ENCODE assay signal across 13 cellular contexts in genomic region chr19:10001899-10002298, GRCh38. TPM values are rescaled to one million over a fixed set of nuclear protein-coding genes. Genes with fewer than 3 reads are reported as not detected.
DNase-seq lines count a peak whose midpoint lies in the region; ATAC-seq and TF ChIP-seq lines count a peak whose summit lies in the region.
"Had no signal": no experiment of that assay in that cellular context is flagged by ENCODE, and none has a peak within 500 bp of the region (broad histone marks: within the 10 kb centered on the region; RNA-seq: fewer than 3 reads in every experiment).

No MANE protein-coding gene starts in this region.

- no peak overlapping the region for H3K4me3 Mint-ChIP-seq in activated CD4-positive, alpha-beta T cell treated with anti-CD3 and anti-CD28 coated beads, Interleukin-2, amount 10 ng/mL, durations not matched to agents 24 days and 14 days
- no peak overlapping the region for H3K4me3 Mint-ChIP-seq in immature natural killer cell
- H3K4me3 Mint-ChIP-seq: activated T-cell treated with anti-CD3 and anti-CD28 coated beads, Interleukin-2, amount 50 U/mL, for 72 hours had no signal

- peaks cover 18% of the 10 kb centered on the region for H3K27me3 Mint-ChIP-seq in activated CD4-positive, alpha-beta T cell treated with anti-CD3 and anti-CD28 coated beads, Interleukin-2, amount 10 ng/mL, durations not matched to agents 24 days and 14 days
- peaks cover 6 to 15% (median 7%) of the 10 kb centered on the region in 3 donors for H3K27me3 Mint-ChIP-seq in immature natural killer cell (ENCODE audit: low read depth in 3 of 3)

- ATAC-seq in foreskin keratinocyte: no peak
- no peak for ATAC-seq in HG02571 (IDR thresholded peaks at IDR 0.05; ENCODE audit: unreplicated experiment)
- ATAC-seq: activated T-cell treated with anti-CD3 and anti-CD28 coated beads, Interleukin-2, amount 50 U/mL, for 72 hours had no signal

- H3K9me3 Mint-ChIP-seq in activated CD4-positive, alpha-beta T cell treated with anti-CD3 and anti-CD28 coated beads, Interleukin-2, amount 10 ng/mL, durations not matched to agents 24 days and 14 days: no peaks in the 10 kb centered on the region
- no peaks in the 10 kb centered on the region for H3K9me3 Mint-ChIP-seq in immature natural killer cell
- H3K9me3 Mint-ChIP-seq: activated T-cell treated with anti-CD3 and anti-CD28 coated beads, Interleukin-2, amount 50 U/mL, for 72 hours had no signal

- H3K27ac Mint-ChIP-seq in activated CD4-positive, alpha-beta T cell treated with anti-CD3 and anti-CD28 coated beads, Interleukin-2, amount 10 ng/mL, durations not matched to agents 24 days and 14 days: no peak overlapping the region
- H3K27ac Mint-ChIP-seq in immature natural killer cell: peak overlapping the region in 1 of 6 donors; percentile 29
- H3K27ac Mint-ChIP-seq: activated T-cell treated with anti-CD3 and anti-CD28 coated beads, Interleukin-2, amount 50 U/mL, for 72 hours had no signal

- TF ChIP-seq CTCF in foreskin keratinocyte (conservative IDR thresholded peaks at IDR 0.05): peak; percentile 51

- intact Hi-C loops in activated CD4-positive, alpha-beta T cell treated with anti-CD3 and anti-CD28 coated beads, Interleukin-2, amount 10 ng/mL, durations not matched to agents 24 days and 14 days (cut with micrococcal nuclease): no loop called here

- peaks cover 13% of the 10 kb centered on the region for H3K4me1 Mint-ChIP-seq in activated CD4-positive, alpha-beta T cell treated with anti-CD3 and anti-CD28 coated beads, Interleukin-2, amount 10 ng/mL, durations not matched to agents 24 days and 14 days
- peaks cover 38 to 49% of the 10 kb centered on the region in 2 donors for H3K4me1 Mint-ChIP-seq in immature natural killer cell

- no peaks in the 10 kb centered on the region for H3K36me3 Mint-ChIP-seq in activated CD4-positive, alpha-beta T cell treated with anti-CD3 and anti-CD28 coated beads, Interleukin-2, amount 10 ng/mL, durations not matched to agents 24 days and 14 days (ENCODE audit: low read depth)
- H3K36me3 Mint-ChIP-seq in immature natural killer cell: peaks cover 0 to 11% (median 0%) of the 10 kb centered on the region in 3 donors

- H3K4me1 ChIP-seq in foreskin keratinocyte: peaks cover 4% of the 10 kb centered on the region

- DNase-seq in activated CD4-positive, alpha-beta T cell treated with anti-CD3 and anti-CD28 coated beads, Interleukin-2, amount 10 ng/mL, durations not matched to agents 24 days and 14 days: peak; percentile 61
- DNase-seq in activated CD4-positive, alpha-beta T cell treated with anti-CD3 and anti-CD28 coated beads, Interleukin-2, amount 50 U/mL, for 4 hours: no peak
- DNase-seq in OCI-M1 (lab: John Stamatoyannopoulos, UW) (peak; percentile 24), foreskin keratinocyte (no peak), immature natural killer cell (no peak), NCI-H2196 (lab: John Stamatoyannopoulos, UW; ENCODE audit: unreplicated experiment) (no peak)
- DNase-seq in stimulated activated CD8-positive, alpha-beta memory T cell treated with anti-CD3 and anti-CD28 coated beads, Interleukin-4, amount 100 ng/mL, for 48 hours: peak; percentile 47
- DNase-seq: glutamatergic neuron; NCI-H226; stimulated activated CD4-positive, alpha-beta T cell treated with anti-CD3 and anti-CD28 coated beads, Interleukin-12 subunit alpha, Interleukin-12 subunit beta, amount 100 ng/mL, for 4 hours had no signal

- H3K27ac ChIP-seq in foreskin keratinocyte: no peak overlapping the region
- H3K27ac ChIP-seq: C4-2B had no signal

- no peaks in the 10 kb centered on the region for H3K27me3 ChIP-seq in foreskin keratinocyte

RNA-seq across cellular contexts. Expression of gene COL5A3, which starts 8.4 kb away (rescaled TPM):
- total RNA-seq in activated CD4-positive, alpha-beta T cell treated with anti-CD3 and anti-CD28 coated beads, Interleukin-2, amount 10 ng/mL, durations not matched to agents 24 days and 14 days: 0.59 and 0.63 TPM in 2 replicates
- total RNA-seq in foreskin keratinocyte: 1.8 and 5.0 TPM in 2 replicates
- polyA plus RNA-seq in foreskin keratinocyte (0.97 and 2.5 TPM in 2 replicates), immature natural killer cell (not detected)

RNA-seq across cellular contexts. Expression of gene RDH8, which starts 11.4 kb away (rescaled TPM):
- not detected in 2 replicates for total RNA-seq in activated CD4-positive, alpha-beta T cell treated with anti-CD3 and anti-CD28 coated beads, Interleukin-2, amount 10 ng/mL, durations not matched to agents 24 days and 14 days
- not detected in 2 replicates for total RNA-seq in foreskin keratinocyte
- polyA plus RNA-seq in foreskin keratinocyte (not detected in 2 replicates), immature natural killer cell (not detected)
- total RNA-seq: activated T-cell treated with anti-CD3 and anti-CD28 coated beads, Interleukin-2, amount 50 U/mL, for 72 hours had no signal

Comparison
In these comparisons a context has a peak if more than half of its experiments do, and no peak if none do; other contexts are left out.
1. DNase-seq: peak in activated CD4-positive, alpha-beta T cell treated with anti-CD3 and anti-CD28 coated beads, Interleukin-2, amount 10 ng/mL, durations not matched to agents 24 days and 14 days (single experiment), OCI-M1 (single experiment) and stimulated activated CD8-positive, alpha-beta memory T cell treated with anti-CD3 and anti-CD28 coated beads, Interleukin-4, amount 100 ng/mL, for 48 hours (single experiment); none in activated CD4-positive, alpha-beta T cell treated with anti-CD3 and anti-CD28 coated beads, Interleukin-2, amount 50 U/mL, for 4 hours (0 of 2), foreskin keratinocyte (0 of 2), immature natural killer cell (0 of 3) and NCI-H2196 (single experiment).